ENCODE assay signal across 1 cellular context in genomic region chr5:181205402-181205734, GRCh38.
TF ChIP-seq lines count a peak whose summit lies in the region.

No MANE protein-coding gene starts in this region.

TF ChIP-seq in HepG2, 621 proteins besides CTCF, POLR2A, EP300 and RAD21:
- TF ChIP-seq ZBTB1 (CRISPR knock-in tag; IDR thresholded peaks at IDR 0.05; ENCODE audit: borderline replicate concordance) (no peak), ZNF788 (CRISPR knock-in tag; IDR thresholded peaks at IDR 0.05; ENCODE audit: borderline replicate concordance) (no peak), MTERF4 (CRISPR knock-in tag; IDR thresholded peaks at IDR 0.05) (no peak), ZNF691 (CRISPR knock-in tag; IDR thresholded peaks at IDR 0.05; ENCODE audit: borderline replicate concordance, low read depth) (no peak), IRF1 (CRISPR knock-in tag; IDR thresholded peaks at IDR 0.05; ENCODE audit: low read depth) (no peak), IKZF5 (CRISPR knock-in tag; IDR thresholded peaks at IDR 0.05) (no peak), ZNF629 (CRISPR knock-in tag; conservative IDR thresholded peaks at IDR 0.05) (no peak), MZF1 (CRISPR knock-in tag; IDR thresholded peaks at IDR 0.05; ENCODE audit: borderline replicate concordance) (no peak), KLF6 (CRISPR knock-in tag; IDR thresholded peaks at IDR 0.05) (no peak), ZNF879 (CRISPR knock-in tag; IDR thresholded peaks at IDR 0.05) (no peak), PRDM15 (CRISPR knock-in tag; IDR thresholded peaks at IDR 0.05) (no peak), TP53 (CRISPR knock-in tag; conservative IDR thresholded peaks at IDR 0.05) (no peak), ZNF615 (CRISPR knock-in tag; IDR thresholded peaks at IDR 0.05; ENCODE audit: borderline replicate concordance) (no peak), ZNF552 (CRISPR knock-in tag; IDR thresholded peaks at IDR 0.05; ENCODE audit: borderline replicate concordance) (no peak), ZNF512 (CRISPR knock-in tag; IDR thresholded peaks at IDR 0.05) (no peak), PRPF4 (IDR thresholded peaks at IDR 0.05; ENCODE audit: low read depth, low read length, poor library complexity, severe bottlenecking) (no peak), ZNF160 (CRISPR knock-in tag; IDR thresholded peaks at IDR 0.05) (no peak), ZNF589 (CRISPR knock-in tag; conservative IDR thresholded peaks at IDR 0.05) (no peak), THAP9 (CRISPR knock-in tag; IDR thresholded peaks at IDR 0.05; ENCODE audit: borderline replicate concordance) (no peak)
